In genomic region chr12:113719911-113720591, GRCh38 we compare ENCODE assay signal across 17 cellular contexts.
A peak's percentile ranks its signal among the peaks of the same experiment; 100 is the strongest.
DNase-seq lines count a peak whose midpoint lies in the region; ATAC-seq, FAIRE-seq and TF ChIP-seq lines count a peak whose summit lies in the region.
"Had no signal": no experiment of that assay in that cellular context is flagged by ENCODE, and none has a peak within 500 bp of the region (broad histone marks: within the 10 kb centered on the region; RNA-seq: fewer than 3 reads in every experiment).

No MANE protein-coding gene starts in this region.

- H4K8ac ChIP-seq in IMR-90 (ENCODE audit: low read depth in 2 of 2, low read length in 2 of 2): no peak overlapping the region
- no peak overlapping the region for H4K8ac ChIP-seq in H1 (ENCODE audit: extremely low read depth, insufficient read depth, low read length)
- no peak overlapping the region for H4K8ac ChIP-seq in neuronal stem cell (ENCODE audit: low read depth, low read length)

- H3K4ac ChIP-seq in IMR-90 (ENCODE audit: low read depth, low read length) (no peak overlapping the region), H1 (replicated peaks; ENCODE audit: insufficient read length, low read depth, low read length) (no peak overlapping the region), neuronal stem cell (ENCODE audit: low read length) (no peak overlapping the region)

- H2BK12ac ChIP-seq in H1 (ENCODE audit: low read depth, low read length) (0 out of 2 replicates have a peak overlapping the region, but pooled peaks have one; percentile 39), neuronal stem cell (ENCODE audit: low read length) (no peak overlapping the region)

- H2BK5ac ChIP-seq in IMR-90 (ENCODE audit: low read depth, low read length, poor library complexity, severe bottlenecking): no peak overlapping the region
- no peak overlapping the region for H2BK5ac ChIP-seq in H1 (ENCODE audit: low read depth, low read length)
- H2BK5ac ChIP-seq in neuronal stem cell (ENCODE audit: low read length): peak overlapping the region; percentile 59

- H4K5ac ChIP-seq in IMR-90 (ENCODE audit: low read depth, low read length) (no peak overlapping the region), H1 (ENCODE audit: insufficient read length, low read depth, low read length) (no peak overlapping the region)

- H3K4me3 Mint-ChIP-seq in Caco-2 (ENCODE audit: unreplicated experiment): no peak overlapping the region
- H3K4me3 Mint-ChIP-seq: CD14-positive monocyte, H9 had no signal

- H3K23me2 ChIP-seq in H1 (ENCODE audit: low read depth, low read length): no peaks in the 10 kb centered on the region

- no peaks in the 10 kb centered on the region for H3K27me3 Mint-ChIP-seq in Caco-2 (ENCODE audit: insufficient read depth, unreplicated experiment)

- CTCF ChIA-PET in Caco-2 (lab: Charles Lee): interaction anchor here (0.9 kb wide), 1 partner anchor 107 kb away, joined by 5 read pairs; no protein-coding TSS in a partner anchor
- CTCF ChIA-PET in IMR-90 (lab: Yijun Ruan, JAX): interaction anchor here (0.9 kb wide), 1 partner anchor 8 kb away, joined by 3 read pairs; no protein-coding TSS in a partner anchor
- CTCF ChIA-PET in H1 (lab: Charles Lee; ENCODE audit: partially characterized antibody): interaction anchor here (1.0 to 2.5 kb wide), 7 partner anchors 11 to 73 kb away, joined by 3 to 12 read pairs (median 5); no protein-coding TSS in a partner anchor

- H3K23ac ChIP-seq in IMR-90 (ENCODE audit: low read depth, low read length) (no peak overlapping the region), H1 (ENCODE audit: insufficient read length) (no peak overlapping the region), neuronal stem cell (ENCODE audit: low read depth, low read length, poor library complexity) (no peak overlapping the region)

- H4K91ac ChIP-seq in IMR-90 (ENCODE audit: insufficient read depth, low read depth, low read length) (no peak overlapping the region), H1 (replicated peaks; ENCODE audit: insufficient read length, low read length) (no peak overlapping the region), neuronal stem cell (ENCODE audit: low read depth, low read length, poor library complexity) (no peak overlapping the region)

- dilution Hi-C loops in IMR-90 (cut with HindIII; ENCODE audit: low sequenced_read_pairs, unreplicated experiment): no loop called here

- TF ChIP-seq EP300 in H1 (IDR thresholded peaks at IDR 0.05; ENCODE audit: borderline replicate concordance in 1 of 2, low read depth in 2 of 2, low read length in 2 of 2): no peak

- H3K9ac ChIP-seq in IMR-90 (ENCODE audit: low read depth, low read length) (no peak overlapping the region), H1 (replicated peaks in 1 of 4; ENCODE audit: extremely low read depth in 1 of 4, low read depth in 3 of 4, low read length in 3 of 4) (no peak overlapping the region), neuronal stem cell (ENCODE audit: low read depth, low read length, poor library complexity) (peak overlapping the region; percentile 25)
- H3K9ac ChIP-seq: BLaER1 had no signal

- ATAC-seq in IMR-90 (ENCODE audit: low read depth): no peak
- ATAC-seq in activated CD4-positive, CD25-positive, alpha-beta regulatory T cell treated with anti-CD3 and anti-CD28 coated beads, Interleukin-2, amount 50 U/mL, for 24 hours: no peak
- ATAC-seq: GM12878 had no signal

- no peaks in the 10 kb centered on the region for H3K79me2 ChIP-seq in H1 (ENCODE audit: control insufficient read depth in 1 of 2, insufficient read depth in 2 of 2, low read length in 2 of 2)

- no peaks in the 10 kb centered on the region for H3K9me3 Mint-ChIP-seq in Caco-2 (ENCODE audit: unreplicated experiment)
- H3K9me3 Mint-ChIP-seq: H9 had no signal

- H3K56ac ChIP-seq in IMR-90 (ENCODE audit: extremely low read depth, insufficient read depth, low read length): no peak overlapping the region
- H3K56ac ChIP-seq in H1 (replicated peaks; ENCODE audit: insufficient read length, low read depth, low read length): no peak overlapping the region

- H3K36me3 ChIP-seq in Caco-2 (ENCODE audit: control insufficient read depth, insufficient read depth, low read length) (no peaks in the 10 kb centered on the region), IMR-90 (ENCODE audit: control insufficient read depth, insufficient read depth, low read length) (no peaks in the 10 kb centered on the region), H1 (ENCODE audit: control insufficient read depth in 2 of 4, insufficient read depth in 4 of 4, low read length in 3 of 4) (no peaks in the 10 kb centered on the region), neuronal stem cell (replicated peaks in 1 of 2; ENCODE audit: control insufficient read depth in 2 of 2, insufficient read depth in 2 of 2, low read length in 2 of 2) (no peaks in the 10 kb centered on the region)
- H3K36me3 ChIP-seq: BLaER1 had no signal

- 50% methylated on average over 1 of the region's 8 CpGs; no CpG with 5 or more reads in 1 of the 2 experiments for WGBS in IMR-90 (ENCODE audit: extremely low coverage in 2 of 2, insufficient read length in 1 of 2), 2 experiments
- WGBS in H1 (ENCODE audit: extremely low coverage in 1 of 2, insufficient coverage in 1 of 2, insufficient read length in 1 of 2, insufficient replicate concordance in 2 of 2, low coverage in 1 of 2, low lambda C conversion rate in 2 of 2, missing lambda C conversion rate in 1 of 2), 2 experiments: 92% methylated on average over 8 of the region's 8 CpGs; no CpG with 5 or more reads in 1 of the 2 experiments
- WGBS in neuronal stem cell (ENCODE audit: extremely low coverage in 2 of 2, insufficient read length in 2 of 2, insufficient replicate concordance in 1 of 2), 2 donors: no CpG with 5 or more reads among the region's 8 CpGs

- H2AK9ac ChIP-seq in IMR-90 (replicated peaks; ENCODE audit: low read depth, low read length, poor library complexity): no peak overlapping the region

- H3K27me3 ChIP-seq in Caco-2 (replicated peaks; ENCODE audit: control insufficient read depth, insufficient read depth, low read length) (no peaks in the 10 kb centered on the region), IMR-90 (ENCODE audit: control insufficient read depth, insufficient read depth, low read length) (no peaks in the 10 kb centered on the region; the same call in 1 of the 2 replicates), H1 (replicated peaks in 1 of 4; ENCODE audit: control insufficient read depth in 3 of 4, extremely low read depth in 1 of 4, insufficient read depth in 3 of 4, low read length in 3 of 4) (no peaks in the 10 kb centered on the region; a peak in 1 of 7 replicates), neuronal stem cell (ENCODE audit: control insufficient read depth in 3 of 3, insufficient read depth in 3 of 3, low read depth in 1 of 3, low read length in 3 of 3) (peaks cover 0 to 7% (median 0%) of the 10 kb centered on the region in 3 experiments)
- H3K27me3 ChIP-seq: BLaER1 had no signal

- H3K9me3 ChIP-seq in Caco-2 (no peaks in the 10 kb centered on the region), IMR-90 (ENCODE audit: control insufficient read depth, insufficient read depth, low read length) (no peaks in the 10 kb centered on the region), H1 (ENCODE audit: insufficient read depth in 2 of 2, low read depth in 1 of 2, low read length in 1 of 2) (no peaks in the 10 kb centered on the region), neuronal stem cell (replicated peaks in 1 of 2; ENCODE audit: control insufficient read depth in 2 of 2, insufficient read depth in 1 of 2, low read depth in 1 of 2, low read length in 2 of 2) (no peaks in the 10 kb centered on the region)
- H3K9me3 ChIP-seq: BLaER1 had no signal

- no peak overlapping the region for H3K4me3 ChIP-seq in Caco-2 (ENCODE audit: low read depth, low read length)
- no peak overlapping the region for H3K4me3 ChIP-seq in IMR-90 (ENCODE audit: insufficient read depth, low read depth, low read length)
- H3K4me3 ChIP-seq in H1 (ENCODE audit: extremely low read depth in 1 of 4, insufficient read depth in 2 of 4, low read depth in 3 of 4, low read length in 4 of 4): no peak overlapping the region
- H3K4me3 ChIP-seq in neuronal stem cell (ENCODE audit: low read length in 2 of 2): no peak overlapping the region
- H3K4me3 ChIP-seq: BLaER1, GM12878 had no signal

- DNase-seq in Caco-2 (no peak), IMR-90 (no peak), H1 (ENCODE audit: low read depth in 1 of 2, low spot score in 2 of 2) (no peak), neuronal stem cell (ENCODE audit: low spot score) (no peak), SHP77 treated with DMSO at 0.1 percent for 48 hours (lab: John Stamatoyannopoulos, UW) (no peak), NOMO-1 treated with DMSO at 0.1 percent for 48 hours (lab: John Stamatoyannopoulos, UW; ENCODE audit: unreplicated experiment) (no peak)
- DNase-seq: 8988T; CD4-positive, alpha-beta memory T cell; DMS 273 treated with DMSO at 0.1 percent for 48 hours; DND-41; EL; GOT3; H9 had no signal

- TF ChIP-seq POLR2A in IMR-90 (IDR thresholded peaks at IDR 0.05; ENCODE audit: low read depth, low read length): no peak
- TF ChIP-seq POLR2A in H1 (IDR thresholded peaks at IDR 0.05; ENCODE audit: control extremely low read depth in 1 of 2, low read depth in 2 of 2, low read length in 2 of 2): no peak

- in situ Hi-C loops in IMR-90 (cut with MboI; ENCODE audit: low sequenced_read_pairs): no loop called here

- H3K4me1 ChIP-seq in Caco-2 (peaks cover 25% of the 10 kb centered on the region), IMR-90 (ENCODE audit: control insufficient read depth, insufficient read depth, low read length) (no peaks in the 10 kb centered on the region), H1 (replicated peaks in 1 of 4; ENCODE audit: control insufficient read depth in 3 of 4, insufficient read depth in 4 of 4, low read length in 3 of 4) (peaks cover 0 to 2% (median 0%) of the 10 kb centered on the region in 4 experiments; a peak in 1 of 7 replicates), neuronal stem cell (ENCODE audit: control insufficient read depth in 2 of 2, insufficient read depth in 1 of 2, low read depth in 1 of 2, low read length in 2 of 2) (peaks cover 0 to 9% of the 10 kb centered on the region in 2 donors)

- no peak for TF ChIP-seq RAD21 in IMR-90 (IDR thresholded peaks at IDR 0.05; ENCODE audit: low read length)
- TF ChIP-seq RAD21 in H1 (IDR thresholded peaks at IDR 0.05 in 1 of 2, conservative IDR thresholded peaks at IDR 0.05 in 1 of 2; ENCODE audit: low read depth in 2 of 2, low read length in 2 of 2): no peak

- POLR2A ChIA-PET in Caco-2 (lab: Charles Lee): no interaction called here
- POLR2A ChIA-PET in IMR-90 (lab: Charles Lee; ENCODE audit: unreplicated experiment): no interaction called here
- POLR2A ChIA-PET in H1 (lab: Charles Lee; ENCODE audit: partially characterized antibody): no interaction called here

- no peak for FAIRE-seq in H1 (lab: Jason Lieb, UNC)
- FAIRE-seq: GM12878 had no signal

- H3K4me2 ChIP-seq in IMR-90 (ENCODE audit: low read depth, low read length): no peak overlapping the region
- no peak overlapping the region for H3K4me2 ChIP-seq in H1 (ENCODE audit: insufficient read depth in 1 of 2, low read depth in 2 of 2, low read length in 2 of 2)
- no peak overlapping the region for H3K4me2 ChIP-seq in neuronal stem cell (ENCODE audit: insufficient read depth, low read length, poor library complexity, severe bottlenecking)
- H3K4me2 ChIP-seq: BLaER1 had no signal

- no TSS peak for BruUV-seq in Caco-2 (replicated peaks; lab: Mats Ljungman, UMichigan)
- no TSS peak for BruUV-seq in IMR-90 (replicated peaks; lab: Mats Ljungman, UMichigan)

- no peak overlapping the region for H2AK5ac ChIP-seq in IMR-90 (ENCODE audit: low read depth, low read length)
- H2AK5ac ChIP-seq in H1 (ENCODE audit: low read depth, low read length): no peak overlapping the region
- H2AK5ac ChIP-seq in neuronal stem cell (ENCODE audit: low read depth, low read length): no peak overlapping the region

- H3K18ac ChIP-seq in IMR-90 (ENCODE audit: low read depth, low read length): no peak overlapping the region
- peak overlapping the region; percentile 24 for H3K18ac ChIP-seq in H1 (ENCODE audit: extremely low read depth, low read length)
- H3K18ac ChIP-seq in neuronal stem cell (ENCODE audit: low read length): peak overlapping the region; percentile 55

- H4K20me1 ChIP-seq in IMR-90 (ENCODE audit: insufficient read depth, low read length) (no peaks in the 10 kb centered on the region), H1 (replicated peaks in 1 of 2; ENCODE audit: control insufficient read depth in 1 of 2, insufficient read depth in 2 of 2, low read length in 2 of 2) (no peaks in the 10 kb centered on the region)
- H4K20me1 ChIP-seq: BLaER1 had no signal

- H3K27ac ChIP-seq in IMR-90 (ENCODE audit: insufficient read depth, low read length) (no peak overlapping the region), H1 (ENCODE audit: low read depth, low read length) (no peak overlapping the region), neuronal stem cell (replicated peaks; ENCODE audit: low read length) (peak overlapping the region; percentile 9)
- H3K27ac ChIP-seq: BLaER1 had no signal

- H3K9me1 ChIP-seq in IMR-90 (ENCODE audit: insufficient read depth, low read length): no peaks in the 10 kb centered on the region

- H3K79me1 ChIP-seq in IMR-90 (ENCODE audit: low read depth in 1 of 2, low read length in 2 of 2): no peaks in the 10 kb centered on the region
- no peaks in the 10 kb centered on the region for H3K79me1 ChIP-seq in H1 (ENCODE audit: low read depth, low read length)
- H3K79me1 ChIP-seq in neuronal stem cell (ENCODE audit: low read depth, low read length): no peaks in the 10 kb centered on the region

- TF ChIP-seq CTCF in Caco-2 (IDR thresholded peaks at IDR 0.05; ENCODE audit: insufficient read depth in 1 of 2, low read depth in 1 of 2, low read length in 1 of 2, severe bottlenecking in 1 of 2, unreplicated experiment in 1 of 2) (no peak), IMR-90 (conservative IDR thresholded peaks at IDR 0.05; ENCODE audit: low read depth, low read length) (no peak), H1 (IDR thresholded peaks at IDR 0.05; ENCODE audit: control extremely low read depth in 1 of 3, insufficient read depth in 1 of 3, low read depth in 1 of 3, low read length in 3 of 3) (no peak)

- no peak overlapping the region for H2BK15ac ChIP-seq in IMR-90 (ENCODE audit: low read depth, low read length)
- peak overlapping the region; percentile 88 for H2BK15ac ChIP-seq in H1 (ENCODE audit: low read length)
- no peak overlapping the region for H2BK15ac ChIP-seq in neuronal stem cell (ENCODE audit: low read length)

- H3K14ac ChIP-seq in IMR-90 (replicated peaks; ENCODE audit: low read depth, low read length) (no peak overlapping the region), H1 (ENCODE audit: insufficient read length) (no peak overlapping the region), neuronal stem cell (ENCODE audit: low read length) (no peak overlapping the region)

- H2AFZ ChIP-seq in IMR-90 (replicated peaks; ENCODE audit: low read length, poor library complexity) (peak overlapping the region; percentile 43), H1 (ENCODE audit: low read length) (peak overlapping the region; percentile 88; the same call in 1 of the 2 replicates), neuronal stem cell (ENCODE audit: low read length) (peak overlapping the region; percentile 81)

- H2BK120ac ChIP-seq in IMR-90 (ENCODE audit: low read depth, low read length): no peak overlapping the region
- H2BK120ac ChIP-seq in H1 (replicated peaks; ENCODE audit: low read depth, low read length): no peak overlapping the region
- peak overlapping the region; percentile 53 for H2BK120ac ChIP-seq in neuronal stem cell (ENCODE audit: low read depth, low read length)

- no peak overlapping the region for H2BK20ac ChIP-seq in IMR-90 (ENCODE audit: low read depth, low read length)
- H2BK20ac ChIP-seq in H1 (ENCODE audit: low read length): 0 out of 2 replicates have a peak overlapping the region, but pooled peaks have one; percentile 90

- intact Hi-C loops in Caco-2 (cut with micrococcal nuclease; ENCODE audit: unreplicated experiment): no loop called here
- intact Hi-C loops in IMR-90 (cut with micrococcal nuclease): no loop called here

- H3K36me3 Mint-ChIP-seq in Caco-2 (ENCODE audit: insufficient read depth, unreplicated experiment): peaks cover 10% of the 10 kb centered on the region
- H3K36me3 Mint-ChIP-seq: CD14-positive monocyte; CD4-positive, alpha-beta memory T cell had no signal

- peaks cover 14% of the 10 kb centered on the region for H3K4me1 Mint-ChIP-seq in Caco-2 (ENCODE audit: low read depth, unreplicated experiment)
- H3K4me1 Mint-ChIP-seq: CD14-positive monocyte; CD4-positive, alpha-beta memory T cell had no signal

- H3K27ac Mint-ChIP-seq in Caco-2 (ENCODE audit: unreplicated experiment): peak overlapping the region; percentile 18
- H3K27ac Mint-ChIP-seq: CD14-positive monocyte; CD4-positive, alpha-beta memory T cell had no signal
